Comparison of ENCODE assay signal across 29 cellular contexts in the genomic region with DNA sequence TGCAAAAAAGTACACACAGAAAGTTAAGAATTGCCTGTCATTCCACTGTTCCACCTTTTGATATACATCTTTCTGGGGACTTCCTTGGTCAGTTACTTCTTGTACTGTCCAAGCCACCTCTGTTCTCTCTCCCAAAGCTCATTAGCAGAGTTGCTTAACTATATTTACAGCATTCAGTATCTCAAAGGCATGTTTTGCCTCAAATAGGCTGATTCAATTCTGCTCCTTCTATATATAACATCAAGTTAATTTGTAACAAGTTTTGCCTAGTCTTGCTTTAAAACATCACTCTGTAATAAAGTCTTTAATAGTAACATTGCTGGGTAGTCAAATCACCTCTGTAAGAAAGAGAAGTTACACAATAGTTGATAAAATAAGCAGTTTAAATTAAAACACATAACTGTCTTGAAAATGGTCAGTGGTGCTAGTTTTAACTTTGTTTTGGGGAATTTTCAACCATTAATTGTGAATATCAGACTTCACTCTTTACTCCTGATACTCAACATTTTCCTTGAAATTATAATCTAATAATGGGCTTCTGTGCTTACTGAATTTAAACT. TPM values are rescaled to one million over a fixed set of nuclear protein-coding genes. Genes with fewer than 3 reads are reported as not detected.
DNase-seq lines count a peak whose midpoint lies in the region; ATAC-seq, FAIRE-seq and TF ChIP-seq lines count a peak whose summit lies in the region.
"Had no signal": no experiment of that assay in that cellular context is flagged by ENCODE, and none has a peak within 500 bp of the region (broad histone marks: within the 10 kb centered on the region; RNA-seq: fewer than 3 reads in every experiment).

No MANE protein-coding gene starts in this region.

- H3K9me3 ChIP-seq in GM12878 (replicated peaks; ENCODE audit: control insufficient read depth, insufficient read depth, low read length) (no peaks in the 10 kb centered on the region), adrenal gland (replicated peaks in 1 of 3) (no peaks in the 10 kb centered on the region)
- H3K9me3 ChIP-seq: lower lobe of right lung, ovary, tibial artery had no signal

- TF ChIP-seq POLR2A in GM12878 (IDR thresholded peaks at IDR 0.05; ENCODE audit: low read depth, low read length) (no peak), adrenal gland (IDR thresholded peaks at IDR 0.05) (no peak)

- intact Hi-C loops in GM12878 (cut with micrococcal nuclease; ENCODE audit: unreplicated experiment) = no loop called here
- intact Hi-C loops in adrenal gland (cut with DNase I) = no loop called here

- H3K4me1 ChIP-seq in GM12878 (ENCODE audit: control insufficient read depth, insufficient read depth, low read length) (peaks cover 9% of the 10 kb centered on the region), adrenal gland (replicated peaks in 1 of 2) (no peaks in the 10 kb centered on the region)
- H3K4me1 ChIP-seq: lower lobe of right lung, tibial artery had no signal

- DNase-seq in D721Med (ENCODE audit: insufficient read length, low spot score) (no peak), GM12878 (ENCODE audit: low read depth, low spot score) (peak; percentile 13), adrenal gland (no peak), NCI-H82 (lab: John Stamatoyannopoulos, UW) (no peak), NCI-H2196 (lab: John Stamatoyannopoulos, UW; ENCODE audit: unreplicated experiment) (no peak)
- no peak for DNase-seq in activated CD8-positive, alpha-beta memory T cell treated with anti-CD3 and anti-CD28 coated beads, Interleukin-2, amount 50 U/mL, for 4 hours
- DNase-seq: activated CD4-positive, alpha-beta T cell treated with anti-CD3 and anti-CD28 coated beads for 48 hours; activated naive CD4-positive, alpha-beta T cell; activated T-cell treated with anti-CD3 and anti-CD28 coated beads, Interleukin-2, amount 50 U/mL, for 4 hours; CD4-positive, CD25-positive, alpha-beta regulatory T cell; glutamatergic neuron; IMR-90; lower lobe of right lung; natural killer cell; NCI-H1092; NCI-H187 treated with DMSO at 0.1 percent for 48 hours; NCI-H2227 treated with DMSO at 0.1 percent for 48 hours; NCI-H526 treated with DMSO at 0.1 percent for 48 hours; ovary; SHP77; stimulated activated CD4-positive, alpha-beta T cell treated with anti-CD3 and anti-CD28 coated beads, Interleukin-1b, Interleukin-23, amount 100 ng/mL, for 48 hours; stimulated activated CD8-positive, alpha-beta memory T cell treated with anti-CD3 and anti-CD28 coated beads, Interleukin-4, amount 100 ng/mL, for 48 hours; tibial artery had no signal

- BruUV-seq in GM12878 (replicated peaks; lab: Mats Ljungman, UMichigan) = no TSS peak

- no peaks in the 10 kb centered on the region for H3K27me3 ChIP-seq in GM12878 (replicated peaks in 1 of 2; ENCODE audit: control insufficient read depth in 2 of 2, insufficient read depth in 2 of 2, low read length in 1 of 2)
- H3K27me3 ChIP-seq in adrenal gland = no peaks in the 10 kb centered on the region
- H3K27me3 ChIP-seq: ovary, tibial artery had no signal

- no peak overlapping the region for H2AFZ ChIP-seq in GM12878 (ENCODE audit: control insufficient read depth, low read depth, low read length)

- H3K36me3 ChIP-seq in GM12878 (ENCODE audit: control insufficient read depth in 2 of 2, insufficient read depth in 2 of 2, low read length in 1 of 2) = no peaks in the 10 kb centered on the region
- H3K36me3 ChIP-seq in adrenal gland (replicated peaks in 1 of 2) = no peaks in the 10 kb centered on the region
- H3K36me3 ChIP-seq: lower lobe of right lung, ovary, tibial artery had no signal

- POLR2A ChIA-PET in GM12878 (lab: Charles Lee) = no interaction called here

- no peak overlapping the region for H3K9ac ChIP-seq in GM12878 (ENCODE audit: control insufficient read depth, insufficient read depth, low read length)

- TF ChIP-seq RAD21 in GM12878 (IDR thresholded peaks at IDR 0.05; ENCODE audit: insufficient read depth, low read depth, low read length) = no peak

- SMC1A ChIA-PET in GM12878 (lab: Charles Lee; ENCODE audit: uncharacterized antibody, unreplicated experiment) = no interaction called here

- TF ChIP-seq EP300 in GM12878 (IDR thresholded peaks at IDR 0.05; ENCODE audit: borderline replicate concordance in 1 of 2, control insufficient read depth in 1 of 2, low read depth in 2 of 2, low read length in 2 of 2) = no peak

- peak; percentile 35 for ATAC-seq in GM19463 (IDR thresholded peaks at IDR 0.05; ENCODE audit: unreplicated experiment)
- peak; percentile 38 for ATAC-seq in HG02981 (IDR thresholded peaks at IDR 0.05; ENCODE audit: unreplicated experiment)
- ATAC-seq in GM12878 = peak; percentile 28
- ATAC-seq: activated T-cell treated with anti-CD3 and anti-CD28 coated beads, Interleukin-2, amount 50 U/mL, for 4 hours; lower lobe of right lung; natural killer cell; Panc1 had no signal

- RAD21 ChIA-PET in GM12878 (lab: Charles Lee; ENCODE audit: unreplicated experiment) = interaction anchor here (0.6 kb wide), 1 partner anchor 197 kb away, joined by 3 read pairs; no protein-coding TSS in a partner anchor

- FAIRE-seq in D721Med (lab: Jason Lieb, UNC) (peak; percentile 75), GM12878 (lab: Jason Lieb, UNC) (peak; percentile 70)

- TF ChIP-seq CTCF in D721Med (IDR thresholded peaks at IDR 0.05; ENCODE audit: insufficient read depth, missing control alignments) = no peak
- TF ChIP-seq CTCF in GM12878 (IDR thresholded peaks at IDR 0.05 in 2 of 3, conservative IDR thresholded peaks at IDR 0.05 in 1 of 3; ENCODE audit: control insufficient read depth in 2 of 3, extremely low read depth in 1 of 3, insufficient read depth in 1 of 3, low read depth in 3 of 3, low read length in 3 of 3) = no peak
- TF ChIP-seq CTCF in adrenal gland (IDR thresholded peaks at IDR 0.05) = no peak

- CTCF ChIA-PET in GM12878 (lab: Yijun Ruan, JAX) = no interaction called here

- no peak overlapping the region for H3K4me2 ChIP-seq in GM12878 (ENCODE audit: control insufficient read depth, insufficient read depth)
- H3K4me2 ChIP-seq: smooth muscle cell had no signal

- no peaks in the 10 kb centered on the region for H4K20me1 ChIP-seq in GM12878 (ENCODE audit: control insufficient read depth, insufficient read depth)

- no peaks in the 10 kb centered on the region for H3K79me2 ChIP-seq in GM12878 (ENCODE audit: control insufficient read depth, insufficient read depth, low read length)

- no peak overlapping the region for H3K4me3 ChIP-seq in GM12878
- no peak overlapping the region for H3K4me3 ChIP-seq in adrenal gland
- H3K4me3 ChIP-seq: lower lobe of right lung, ovary, smooth muscle cell, tibial artery had no signal

- in situ Hi-C loops in GM12878 (cut with MboI) = no loop called here

- H3K27ac ChIP-seq in GM12878 (ENCODE audit: control insufficient read depth, insufficient read depth) = no peak overlapping the region
- no peak overlapping the region for H3K27ac ChIP-seq in adrenal gland
- H3K27ac ChIP-seq: lower lobe of right lung, ovary, tibial artery, VCaP had no signal

TF ChIP-seq in GM12878, 131 proteins besides CTCF, POLR2A, EP300 and RAD21 (continues in another document):
- TF ChIP-seq DPF2 (IDR thresholded peaks at IDR 0.05) (0 out of 2 replicates have a peak, but pooled peaks have one; percentile 21), ATF7 (IDR thresholded peaks at IDR 0.05; ENCODE audit: low read depth) (0 out of 2 replicates have a peak, but pooled peaks have one; percentile 9), MEF2B (IDR thresholded peaks at IDR 0.05; ENCODE audit: partially characterized antibody, poor library complexity, severe bottlenecking) (peak; percentile 71), MTA2 (IDR thresholded peaks at IDR 0.05; ENCODE audit: low read depth) (peak; percentile 62), TAF1 (IDR thresholded peaks at IDR 0.05; ENCODE audit: borderline replicate concordance, low read depth, low read length) (no peak), ZNF217 (IDR thresholded peaks at IDR 0.05) (0 out of 2 replicates have a peak, but pooled peaks have one; percentile 28), MTA3 (IDR thresholded peaks at IDR 0.05; ENCODE audit: borderline replicate concordance, low read length) (no peak), ZNF274 (IDR thresholded peaks at IDR 0.05; ENCODE audit: insufficient read depth, insufficient read length) (no peak), BACH1 (IDR thresholded peaks at IDR 0.05; ENCODE audit: borderline replicate concordance) (no peak)
- TF ChIP-seq, protein P1, sequence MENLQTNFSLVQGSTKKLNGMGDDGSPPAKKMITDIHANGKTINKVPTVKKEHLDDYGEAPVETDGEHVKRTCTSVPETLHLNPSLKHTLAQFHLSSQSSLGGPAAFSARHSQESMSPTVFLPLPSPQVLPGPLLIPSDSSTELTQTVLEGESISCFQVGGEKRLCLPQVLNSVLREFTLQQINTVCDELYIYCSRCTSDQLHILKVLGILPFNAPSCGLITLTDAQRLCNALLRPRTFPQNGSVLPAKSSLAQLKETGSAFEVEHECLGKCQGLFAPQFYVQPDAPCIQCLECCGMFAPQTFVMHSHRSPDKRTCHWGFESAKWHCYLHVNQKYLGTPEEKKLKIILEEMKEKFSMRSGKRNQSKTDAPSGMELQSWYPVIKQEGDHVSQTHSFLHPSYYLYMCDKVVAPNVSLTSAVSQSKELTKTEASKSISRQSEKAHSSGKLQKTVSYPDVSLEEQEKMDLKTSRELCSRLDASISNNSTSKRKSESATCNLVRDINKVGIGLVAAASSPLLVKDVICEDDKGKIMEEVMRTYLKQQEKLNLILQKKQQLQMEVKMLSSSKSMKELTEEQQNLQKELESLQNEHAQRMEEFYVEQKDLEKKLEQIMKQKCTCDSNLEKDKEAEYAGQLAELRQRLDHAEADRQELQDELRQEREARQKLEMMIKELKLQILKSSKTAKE (IDR thresholded peaks at IDR 0.05; ENCODE audit: low read depth, poor library complexity, severe bottlenecking) = no peak

RNA-seq across cellular contexts. Expression of a gene that starts 35.7 kb away (rescaled TPM):
- 1.4 TPM in 2 replicates for total RNA-seq in GM12878 (2013; cell fraction: nucleolus; rRNA removed)
- total RNA-seq in GM12878 (2014; rRNA removed) = 4.6 and 6.1 TPM in 2 replicates
- total RNA-seq in GM12878 (2014; rRNA removed; fragmentation: Illumina TruSeq; extraction: Trizol) = 3.9 and 4.8 TPM in 2 replicates
- total RNA-seq in GM12878 (2021) = 4.8 and 5.8 TPM in 2 replicates
- 1.7 TPM for polyA plus RNA-seq in GM12878 (2011; ENCODE audit: low read depth)
- 5.1 and 5.2 TPM in 2 replicates for polyA plus RNA-seq in GM12878 (2011; rRNA removed)
- 4.3 and 4.4 TPM in 2 replicates for polyA plus RNA-seq in GM12878 (2011; cell fraction: cytosol; rRNA removed)
- polyA plus RNA-seq in GM12878 (2011; cell fraction: nucleus; rRNA removed) = 2.3 and 3.6 TPM in 2 replicates
- 1.4 and 1.5 TPM in 2 replicates for polyA plus RNA-seq in GM12878 (2012)
- polyA plus RNA-seq in GM12878 (2014; fragmentation: Illumina TruSeq; extraction: Trizol) = 5.0 and 5.8 TPM in 2 replicates
- polyA plus RNA-seq in GM12878 (2014; fragmentation: Nextera tagmentation; extraction: Ambion mirVana) = 1 to 10 TPM in 1 of 2 experiments, under 1 TPM in 1; 0.58 to 1.6 TPM
- 3.4 and 4.0 TPM in 2 replicates for polyA plus RNA-seq in GM12878 (2014; rRNA removed)
- polyA plus RNA-seq in GM12878 (2016; fragmentation: Nextera tagmentation; extraction: Ambion mirVana) = 1 to 10 TPM; 4.3 to 6.0 TPM
- 4.6 and 5.9 TPM in 2 replicates for polyA minus RNA-seq in GM12878 (2011; rRNA and poly(A)+ RNA removed)
- polyA minus RNA-seq in GM12878 (2011; cell fraction: cytosol; rRNA and poly(A)+ RNA removed) = 1.7 and 2.5 TPM in 2 replicates
- 1.9 and 2.3 TPM in 2 replicates for polyA minus RNA-seq in GM12878 (2011; cell fraction: nucleus; rRNA and poly(A)+ RNA removed)
- total RNA-seq in adrenal gland = under 1 TPM in 7 of 8 donors, not detected in 1; 0.14 to 0.64 (median 0.39) TPM
- under 1 TPM; 0.03 to 0.26 (median 0.16) TPM for polyA plus RNA-seq in adrenal gland
- total RNA-seq: A172, IMR-90 had no signal
- polyA plus RNA-seq: IMR-90 had no signal
